In genomic region chr7:117218700-117219099, GRCh38 we compare ENCODE assay signal across 22 cellular contexts.
"Had no signal": no experiment of that assay in that cellular context is flagged by ENCODE, and none has a peak within 500 bp of the region (broad histone marks: within the 10 kb centered on the region; RNA-seq: fewer than 3 reads in every experiment).

No MANE protein-coding gene starts in this region.

- H3K4me3 ChIP-seq: breast epithelium had no signal

- H3K27me3 ChIP-seq: breast epithelium had no signal

- ATAC-seq: activated CD8-positive, alpha-beta T cell treated with anti-CD3 and anti-CD28 coated beads, Interleukin-2, amount 10 ng/mL, durations not matched to agents 7 days and 5 days had no signal

- H3K9me3 ChIP-seq: breast epithelium, SK-N-SH had no signal

- H3K27ac Mint-ChIP-seq: activated CD8-positive, alpha-beta T cell treated with anti-CD3 and anti-CD28 coated beads, Interleukin-2, amount 10 ng/mL, durations not matched to agents 7 days and 5 days; activated naive CD8-positive, alpha-beta T cell treated with anti-CD3 and anti-CD28 coated beads, Interleukin-2, amount 10 ng/mL, durations not matched to agents 7 days and 5 days; T-helper 2 cell treated with Interferon-gamma antibody and Interleukin-4, amounts not matched to agents 5 μg/mL and 100 μg/mL, for 36 hours had no signal

- H3K36me3 ChIP-seq: breast epithelium had no signal

- H3K4me3 Mint-ChIP-seq: activated CD8-positive, alpha-beta T cell treated with anti-CD3 and anti-CD28 coated beads, Interleukin-2, amount 10 ng/mL, durations not matched to agents 7 days and 5 days; activated naive CD8-positive, alpha-beta T cell treated with anti-CD3 and anti-CD28 coated beads, Interleukin-2, amount 10 ng/mL, durations not matched to agents 7 days and 5 days; T-helper 2 cell treated with Interferon-gamma antibody and Interleukin-4, amounts not matched to agents 5 μg/mL and 100 μg/mL, for 36 hours had no signal

- H3K4me1 ChIP-seq: breast epithelium had no signal

- H3K4me1 Mint-ChIP-seq: activated naive CD8-positive, alpha-beta T cell treated with anti-CD3 and anti-CD28 coated beads, Interleukin-2, amount 10 ng/mL, durations not matched to agents 7 days and 5 days had no signal

- H3K27me3 Mint-ChIP-seq: activated naive CD8-positive, alpha-beta T cell treated with anti-CD3 and anti-CD28 coated beads, Interleukin-2, amount 10 ng/mL, durations not matched to agents 7 days and 5 days had no signal

- H3K9me3 Mint-ChIP-seq: activated naive CD8-positive, alpha-beta T cell treated with anti-CD3 and anti-CD28 coated beads, Interleukin-2, amount 10 ng/mL, durations not matched to agents 7 days and 5 days; T-helper 2 cell treated with Interferon-gamma antibody and Interleukin-4, amounts not matched to agents 5 μg/mL and 100 μg/mL, for 36 hours had no signal

- DNase-seq: activated CD4-positive, alpha-beta T cell treated with anti-CD3 and anti-CD28 coated beads for 4 hours; activated CD8-positive, alpha-beta memory T cell treated with anti-CD3 and anti-CD28 coated beads, Interleukin-2, amount 50 U/mL, for 48 hours; activated CD8-positive, alpha-beta T cell treated with anti-CD3 and anti-CD28 coated beads, Interleukin-2, amount 10 ng/mL, durations not matched to agents 7 days and 5 days; activated naive CD4-positive, alpha-beta T cell treated with anti-CD3 and anti-CD28 coated beads, Interleukin-2, amount 50 U/mL, for 16 hours; activated naive CD8-positive, alpha-beta T cell treated with anti-CD3 and anti-CD28 coated beads, Interleukin-2, amount 10 ng/mL, durations not matched to agents 7 days and 5 days; activated T-cell treated with anti-CD3 and anti-CD28 coated beads, Interleukin-2, amount 50 U/mL, for 1 hour; aorta; central memory CD4-positive, alpha-beta T cell; NCI-H1092; NCI-H1417; NCI-H1930; NCI-H2171; NCI-H2227 treated with DMSO at 0.1 percent for 48 hours; NCI-H446 treated with DMSO at 0.1 percent for 48 hours; NCI-H524 treated with DMSO at 0.1 percent for 48 hours; NK-92 treated with Interleukin-12 subunit alpha and Interleukin-12 subunit beta, amount 100 ng/mL, for 24 hours; SIG-M5; SK-N-SH; T-helper 1 cell had no signal

- H3K27ac ChIP-seq: breast epithelium, KMS-11 had no signal

- H3K36me3 Mint-ChIP-seq: activated naive CD8-positive, alpha-beta T cell treated with anti-CD3 and anti-CD28 coated beads, Interleukin-2, amount 10 ng/mL, durations not matched to agents 7 days and 5 days had no signal
